38 cellular contexts compared by ENCODE assay signal in genomic region chr2:38660282-38660681, GRCh38.
"Had no signal": no experiment of that assay in that cellular context is flagged by ENCODE, and none has a peak within 500 bp of the region (broad histone marks: within the 10 kb centered on the region; RNA-seq: fewer than 3 reads in every experiment).

No MANE protein-coding gene starts in this region.

- H3K9me3 ChIP-seq: ascending aorta had no signal

- FAIRE-seq: bronchial epithelial cell, TTC549 had no signal

- H3K27ac ChIP-seq: ascending aorta, cardiac muscle cell, VCaP had no signal

- H3K9me3 Mint-ChIP-seq: activated CD4-positive, alpha-beta T cell treated with anti-CD3 and anti-CD28 coated beads, Interleukin-2, amount 10 ng/mL, durations not matched to agents 7 days and 5 days; activated naive CD4-positive, alpha-beta T cell treated with anti-CD3 and anti-CD28 coated beads, Interleukin-2, amount 50 U/mL, for 24 hours; activated naive CD8-positive, alpha-beta T cell treated with anti-CD3 and anti-CD28 coated beads, Interleukin-2, amount 50 U/mL, for 24 hours; activated T-cell treated with anti-CD3 and anti-CD28 coated beads, Interleukin-2, amount 50 U/mL, for 24 hours; brain; central memory CD8-positive, alpha-beta T cell had no signal

- H3K4me1 ChIP-seq: ascending aorta had no signal

- DNase-seq: activated CD4-positive, alpha-beta T cell treated with anti-CD3 and anti-CD28 coated beads for 1 hour; activated CD4-positive, alpha-beta T cell treated with anti-CD3 and anti-CD28 coated beads for 36 hours; activated CD4-positive, alpha-beta T cell treated with anti-CD3 and anti-CD28 coated beads for 48 hours; activated CD4-positive, alpha-beta T cell treated with anti-CD3 and anti-CD28 coated beads, Interleukin-2, amount 10 ng/mL, durations not matched to agents 7 days and 5 days; activated CD4-positive, alpha-beta T cell treated with anti-CD3 and anti-CD28 coated beads, Interleukin-2, amount 50 U/mL, for 48 hours; activated CD4-positive, CD25-positive, alpha-beta regulatory T cell; activated CD8-positive, alpha-beta memory T cell treated with anti-CD3 and anti-CD28 coated beads for 24 hours; activated CD8-positive, alpha-beta memory T cell treated with anti-CD3 and anti-CD28 coated beads, Interleukin-2, amount 10 ng/mL, durations not matched to agents 7 days and 5 days; activated CD8-positive, alpha-beta memory T cell treated with anti-CD3 and anti-CD28 coated beads, Interleukin-2, amount 50 U/mL, for 48 hours; activated CD8-positive, alpha-beta T cell treated with anti-CD3 and anti-CD28 coated beads, Interleukin-2, amount 10 ng/mL, durations not matched to agents 7 days and 5 days; activated effector memory CD4-positive, alpha-beta T cell treated with Interleukin-2 at 50 U/mL for 16 hours; activated gamma-delta T cell; activated naive CD4-positive, alpha-beta T cell treated with anti-CD3 and anti-CD28 coated beads, Interleukin-2, amount 10 ng/mL, durations not matched to agents 7 days and 5 days; activated naive CD4-positive, alpha-beta T cell treated with Interleukin-2 at 50 U/mL for 16 hours; activated naive CD8-positive, alpha-beta T cell treated with anti-CD3 and anti-CD28 coated beads, Interleukin-2, amount 10 ng/mL, durations not matched to agents 7 days and 5 days; activated naive CD8-positive, alpha-beta T cell treated with anti-CD3 and anti-CD28 coated beads, Interleukin-2, amount 50 U/mL, for 24 hours; activated T-cell treated with anti-CD3 and anti-CD28 coated beads, Interleukin-2, amount 50 U/mL, for 24 hours; activated T-cell treated with anti-CD3 and anti-CD28 coated beads, Interleukin-2, amount 50 U/mL, for 48 hours; amygdala; anterior cingulate cortex; caudate nucleus; cerebellar nuclear complex; T-helper 1 cell; T-helper 2 cell; T-helper 9 cell had no signal

- H3K36me3 Mint-ChIP-seq: activated naive CD4-positive, alpha-beta T cell treated with anti-CD3 and anti-CD28 coated beads, Interleukin-2, amount 10 ng/mL, durations not matched to agents 7 days and 5 days; activated naive CD4-positive, alpha-beta T cell treated with anti-CD3 and anti-CD28 coated beads, Interleukin-2, amount 50 U/mL, for 24 hours; activated naive CD8-positive, alpha-beta T cell; brain had no signal

- H3K27me3 ChIP-seq: ascending aorta, cardiac muscle cell had no signal

- H3K27ac Mint-ChIP-seq: activated CD4-positive, alpha-beta T cell treated with anti-CD3 and anti-CD28 coated beads for 36 hours; activated CD4-positive, alpha-beta T cell treated with anti-CD3 and anti-CD28 coated beads, Interleukin-2, amount 10 ng/mL, durations not matched to agents 7 days and 5 days; activated CD8-positive, alpha-beta memory T cell treated with anti-CD3 and anti-CD28 coated beads, Interleukin-2, amount 10 ng/mL, durations not matched to agents 7 days and 5 days; activated CD8-positive, alpha-beta T cell treated with anti-CD3 and anti-CD28 coated beads, Interleukin-2, amount 10 ng/mL, durations not matched to agents 7 days and 5 days; activated naive CD4-positive, alpha-beta T cell treated with anti-CD3 and anti-CD28 coated beads, Interleukin-2, amount 10 ng/mL, durations not matched to agents 7 days and 5 days; activated naive CD4-positive, alpha-beta T cell treated with anti-CD3 and anti-CD28 coated beads, Interleukin-2, amount 50 U/mL, for 24 hours; activated naive CD8-positive, alpha-beta T cell; activated naive CD8-positive, alpha-beta T cell treated with anti-CD3 and anti-CD28 coated beads, Interleukin-2, amount 10 ng/mL, durations not matched to agents 7 days and 5 days; activated naive CD8-positive, alpha-beta T cell treated with anti-CD3 and anti-CD28 coated beads, Interleukin-2, amount 50 U/mL, for 24 hours; activated T-cell treated with anti-CD3 and anti-CD28 coated beads, Interleukin-2, amount 50 U/mL, for 24 hours; activated T-helper 2 cell treated with anti-CD3 and anti-CD28 coated beads, Interferon-gamma antibody, Interleukin-2, Interleukin-4, amounts not matched to agents 10 μg/mL and 5 μg/mL and 100 μg/mL, durations not matched to agents 14 hours and 24 hours and 36 hours; brain; T-helper 1 cell treated with Interleukin-12 subunit alpha and Interleukin-12 subunit beta and Interleukin-4 antibody, amounts not matched to agents 30 μg/mL and 1 μg/mL, for 36 hours; T-helper 2 cell treated with Interferon-gamma antibody and Interleukin-4, amounts not matched to agents 5 μg/mL and 100 μg/mL, for 36 hours had no signal

- H3K36me3 ChIP-seq: ascending aorta, cardiac muscle cell had no signal

- ATAC-seq: activated CD4-positive, alpha-beta T cell treated with anti-CD3 and anti-CD28 coated beads for 36 hours; activated CD4-positive, CD25-positive, alpha-beta regulatory T cell treated with anti-CD3 and anti-CD28 coated beads, Interleukin-2, amount 50 U/mL, for 24 hours; activated CD8-positive, alpha-beta memory T cell treated with anti-CD3 and anti-CD28 coated beads, Interleukin-2, amount 10 ng/mL, durations not matched to agents 7 days and 5 days; activated CD8-positive, alpha-beta T cell treated with anti-CD3 and anti-CD28 coated beads, Interleukin-2, amount 10 ng/mL, durations not matched to agents 7 days and 5 days; activated naive CD8-positive, alpha-beta T cell treated with anti-CD3 and anti-CD28 coated beads, Interleukin-2, amount 50 U/mL, for 24 hours had no signal

- H3K4me3 Mint-ChIP-seq: activated CD4-positive, alpha-beta T cell treated with anti-CD3 and anti-CD28 coated beads for 36 hours; activated CD4-positive, alpha-beta T cell treated with anti-CD3 and anti-CD28 coated beads, Interleukin-2, amount 10 ng/mL, durations not matched to agents 7 days and 5 days; activated CD8-positive, alpha-beta memory T cell treated with anti-CD3 and anti-CD28 coated beads, Interleukin-2, amount 10 ng/mL, durations not matched to agents 7 days and 5 days; activated CD8-positive, alpha-beta T cell treated with anti-CD3 and anti-CD28 coated beads, Interleukin-2, amount 10 ng/mL, durations not matched to agents 7 days and 5 days; activated naive CD4-positive, alpha-beta T cell treated with anti-CD3 and anti-CD28 coated beads, Interleukin-2, amount 10 ng/mL, durations not matched to agents 7 days and 5 days; activated naive CD4-positive, alpha-beta T cell treated with anti-CD3 and anti-CD28 coated beads, Interleukin-2, amount 50 U/mL, for 24 hours; activated naive CD8-positive, alpha-beta T cell; activated naive CD8-positive, alpha-beta T cell treated with anti-CD3 and anti-CD28 coated beads, Interleukin-2, amount 10 ng/mL, durations not matched to agents 7 days and 5 days; activated naive CD8-positive, alpha-beta T cell treated with anti-CD3 and anti-CD28 coated beads, Interleukin-2, amount 50 U/mL, for 24 hours; activated T-cell treated with anti-CD3 and anti-CD28 coated beads, Interleukin-2, amount 50 U/mL, for 24 hours; brain; central memory CD8-positive, alpha-beta T cell; T-helper 1 cell treated with Interleukin-12 subunit alpha and Interleukin-12 subunit beta and Interleukin-4 antibody, amounts not matched to agents 30 μg/mL and 1 μg/mL, for 36 hours; T-helper 2 cell treated with Interferon-gamma antibody and Interleukin-4, amounts not matched to agents 5 μg/mL and 100 μg/mL, for 36 hours had no signal

- H3K27me3 Mint-ChIP-seq: activated CD4-positive, alpha-beta T cell treated with anti-CD3 and anti-CD28 coated beads for 36 hours; activated CD4-positive, alpha-beta T cell treated with anti-CD3 and anti-CD28 coated beads, Interleukin-2, amount 10 ng/mL, durations not matched to agents 7 days and 5 days; activated CD8-positive, alpha-beta memory T cell treated with anti-CD3 and anti-CD28 coated beads, Interleukin-2, amount 10 ng/mL, durations not matched to agents 7 days and 5 days; activated naive CD4-positive, alpha-beta T cell treated with anti-CD3 and anti-CD28 coated beads, Interleukin-2, amount 10 ng/mL, durations not matched to agents 7 days and 5 days; activated naive CD4-positive, alpha-beta T cell treated with anti-CD3 and anti-CD28 coated beads, Interleukin-2, amount 50 U/mL, for 24 hours; activated naive CD8-positive, alpha-beta T cell; activated naive CD8-positive, alpha-beta T cell treated with anti-CD3 and anti-CD28 coated beads, Interleukin-2, amount 10 ng/mL, durations not matched to agents 7 days and 5 days; activated naive CD8-positive, alpha-beta T cell treated with anti-CD3 and anti-CD28 coated beads, Interleukin-2, amount 50 U/mL, for 24 hours; activated T-cell treated with anti-CD3 and anti-CD28 coated beads, Interleukin-2, amount 50 U/mL, for 24 hours; brain; central memory CD8-positive, alpha-beta T cell had no signal

- H3K4me3 ChIP-seq: ascending aorta, cardiac muscle cell had no signal
